23 cellular contexts compared by ENCODE assay signal in genomic region chr3:129648331-129648730, GRCh38.
"Had no signal": no experiment of that assay in that cellular context is flagged by ENCODE, and none has a peak within 500 bp of the region (broad histone marks: within the 10 kb centered on the region; RNA-seq: fewer than 3 reads in every experiment).

No MANE protein-coding gene starts in this region.

- H3K9me3 ChIP-seq: SJCRH30, SK-N-SH had no signal

- H3K27ac ChIP-seq: KMS-11, SJCRH30, VCaP had no signal

- H3K27me3 ChIP-seq: SJCRH30 had no signal

- H3K27me3 Mint-ChIP-seq: activated CD8-positive, alpha-beta T cell treated with anti-CD3 and anti-CD28 coated beads for 36 hours; activated naive CD4-positive, alpha-beta T cell treated with anti-CD3 and anti-CD28 coated beads, Interleukin-2, amount 50 U/mL, for 24 hours; central memory CD8-positive, alpha-beta T cell had no signal

- H3K27ac Mint-ChIP-seq: activated CD8-positive, alpha-beta T cell treated with anti-CD3 and anti-CD28 coated beads for 36 hours; activated naive CD4-positive, alpha-beta T cell treated with anti-CD3 and anti-CD28 coated beads, Interleukin-2, amount 50 U/mL, for 24 hours; activated T-cell treated with anti-CD3 and anti-CD28 coated beads, Interleukin-2, amount 50 U/mL, for 72 hours had no signal

- H3K4me3 Mint-ChIP-seq: activated CD8-positive, alpha-beta T cell treated with anti-CD3 and anti-CD28 coated beads for 36 hours; activated naive CD4-positive, alpha-beta T cell treated with anti-CD3 and anti-CD28 coated beads, Interleukin-2, amount 50 U/mL, for 24 hours; activated T-cell treated with anti-CD3 and anti-CD28 coated beads, Interleukin-2, amount 50 U/mL, for 72 hours; central memory CD8-positive, alpha-beta T cell had no signal

- H3K4me3 ChIP-seq: SJCRH30 had no signal

- H3K9me2 ChIP-seq: SK-N-SH had no signal

- H3K4me2 ChIP-seq: KMS-11, SK-N-SH had no signal

- ATAC-seq: activated CD8-positive, alpha-beta T cell treated with anti-CD3 and anti-CD28 coated beads for 36 hours; activated T-cell treated with anti-CD3 and anti-CD28 coated beads, Interleukin-2, amount 50 U/mL, for 72 hours; Panc1 had no signal

- DNase-seq: activated CD4-positive, alpha-beta T cell treated with anti-CD3 and anti-CD28 coated beads for 4 hours; activated CD8-positive, alpha-beta memory T cell treated with anti-CD3 and anti-CD28 coated beads, Interleukin-2, amount 50 U/mL, for 4 hours; activated CD8-positive, alpha-beta T cell treated with anti-CD3 and anti-CD28 coated beads for 36 hours; activated naive CD4-positive, alpha-beta T cell; activated T-cell treated with anti-CD3 and anti-CD28 coated beads, Interleukin-2, amount 50 U/mL, for 72 hours; aorta; NCI-H1092; NCI-H2029; NCI-H2107; NCI-H446 treated with DMSO at 0.1 percent for 48 hours; NCI-H524 treated with DMSO at 0.1 percent for 48 hours; NCI-H748 treated with DMSO at 0.1 percent for 48 hours; OCI-M1; Right ventricle myocardium superior; RPMI8226; SJCRH30; SK-N-SH; T-helper 1 cell had no signal

- H3K4me1 Mint-ChIP-seq: activated naive CD4-positive, alpha-beta T cell treated with anti-CD3 and anti-CD28 coated beads, Interleukin-2, amount 50 U/mL, for 24 hours had no signal

- H3K9me3 Mint-ChIP-seq: activated CD8-positive, alpha-beta T cell treated with anti-CD3 and anti-CD28 coated beads for 36 hours; activated naive CD4-positive, alpha-beta T cell treated with anti-CD3 and anti-CD28 coated beads, Interleukin-2, amount 50 U/mL, for 24 hours; activated T-cell treated with anti-CD3 and anti-CD28 coated beads, Interleukin-2, amount 50 U/mL, for 72 hours; central memory CD8-positive, alpha-beta T cell had no signal
